Comparison of ENCODE assay signal across 8 cellular contexts in the genomic region with DNA sequence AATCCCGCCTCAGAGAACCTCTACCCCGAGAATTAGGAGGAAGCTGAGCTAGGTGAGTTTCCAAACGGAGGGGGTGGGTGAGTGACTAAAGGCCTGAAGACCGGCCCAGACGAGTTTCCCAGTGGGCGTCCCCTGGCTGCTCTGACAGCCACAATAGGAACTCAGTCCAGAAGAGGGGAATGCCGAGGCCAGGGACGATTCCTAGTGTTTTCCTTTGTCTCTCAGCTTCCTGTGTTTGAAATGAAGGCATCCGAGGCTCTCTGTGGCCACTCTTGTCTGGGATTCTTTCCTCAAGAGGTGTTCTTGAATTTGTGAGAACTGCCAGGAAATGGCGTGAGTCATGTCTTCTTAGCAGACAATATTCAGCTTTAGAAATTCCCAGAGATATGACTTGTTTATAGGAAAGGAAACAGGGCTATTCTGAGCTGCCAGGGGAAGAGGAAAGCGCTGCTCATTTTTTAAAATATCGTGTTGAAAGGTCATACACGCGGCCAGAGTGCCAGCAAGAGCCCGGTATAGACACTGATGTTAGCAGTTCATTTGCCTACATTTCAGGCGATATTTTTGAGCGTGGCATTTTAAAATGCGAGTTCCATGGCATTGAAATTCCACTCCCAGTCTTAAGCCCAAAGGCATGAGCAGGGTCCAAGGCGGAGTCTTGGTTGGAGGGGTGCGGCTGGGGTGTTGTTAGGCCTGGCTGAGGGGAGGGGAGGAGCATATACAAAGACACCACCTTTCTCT.
A peak's percentile ranks its signal among the peaks of the same experiment; 100 is the strongest.
DNase-seq lines count a peak whose midpoint lies in the region; ATAC-seq lines count a peak whose summit lies in the region.

No MANE protein-coding gene starts in this region.

- H3K9me3 Mint-ChIP-seq in activated T-cell treated with anti-CD3 and anti-CD28 coated beads, Interleukin-2, amount 50 U/mL, for 72 hours, result peaks cover 0 to 2% of the 10 kb centered on the region in 2 donors

- peak; percentile 10 to 20 for ATAC-seq in activated T-cell treated with anti-CD3 and anti-CD28 coated beads, Interleukin-2, amount 50 U/mL, for 72 hours (replicated peaks in 1 of 2)

- peak overlapping the region; percentile 62 to 84 for H3K4me3 Mint-ChIP-seq in activated T-cell treated with anti-CD3 and anti-CD28 coated beads, Interleukin-2, amount 50 U/mL, for 72 hours

- DNase-seq in activated naive CD4-positive, alpha-beta T cell treated with Interleukin-2 at 50 U/mL for 16 hours, result peak; percentile 63
- DNase-seq in activated naive CD4-positive, alpha-beta T cell (lab: John Stamatoyannopoulos, UW), result no peak
- DNase-seq in HS-5 (ENCODE audit: low read depth) (peak; percentile 100), glomerular visceral epithelial cell (ENCODE audit: extremely low spot score) (peak; percentile 97), pons (ENCODE audit: low spot score) (peak; percentile 23), COLO668 (lab: John Stamatoyannopoulos, UW; ENCODE audit: unreplicated experiment) (no peak), MV-4-11 (lab: John Stamatoyannopoulos, UW) (no peak)
- peak; percentile 45 to 59 for DNase-seq in activated T-cell treated with anti-CD3 and anti-CD28 coated beads, Interleukin-2, amount 50 U/mL, for 72 hours

- H3K4me1 Mint-ChIP-seq in activated T-cell treated with anti-CD3 and anti-CD28 coated beads, Interleukin-2, amount 50 U/mL, for 72 hours (ENCODE audit: low read depth), result peaks cover 83% of the 10 kb centered on the region

- H3K27me3 Mint-ChIP-seq in activated T-cell treated with anti-CD3 and anti-CD28 coated beads, Interleukin-2, amount 50 U/mL, for 72 hours (ENCODE audit: low read depth), result no peaks in the 10 kb centered on the region

- H3K27ac Mint-ChIP-seq in activated T-cell treated with anti-CD3 and anti-CD28 coated beads, Interleukin-2, amount 50 U/mL, for 72 hours, result peak overlapping the region; percentile 97

- peaks cover 2 to 5% of the 10 kb centered on the region in 2 donors for H3K36me3 Mint-ChIP-seq in activated T-cell treated with anti-CD3 and anti-CD28 coated beads, Interleukin-2, amount 50 U/mL, for 72 hours (ENCODE audit: insufficient read depth in 2 of 2)

Comparison
In these comparisons a context has a peak if more than half of its experiments do, and no peak if none do; other contexts are left out.
1. DNase-seq: peak in activated naive CD4-positive, alpha-beta T cell treated with Interleukin-2 at 50 U/mL for 16 hours (single experiment), HS-5 (single experiment), activated T-cell treated with anti-CD3 and anti-CD28 coated beads, Interleukin-2, amount 50 U/mL, for 72 hours (2 of 2), glomerular visceral epithelial cell (single experiment) and pons (single experiment); none in activated naive CD4-positive, alpha-beta T cell (0 of 4), COLO668 (single experiment) and MV-4-11 (single experiment).